1 cellular context compared by ENCODE assay signal in the genomic region with DNA sequence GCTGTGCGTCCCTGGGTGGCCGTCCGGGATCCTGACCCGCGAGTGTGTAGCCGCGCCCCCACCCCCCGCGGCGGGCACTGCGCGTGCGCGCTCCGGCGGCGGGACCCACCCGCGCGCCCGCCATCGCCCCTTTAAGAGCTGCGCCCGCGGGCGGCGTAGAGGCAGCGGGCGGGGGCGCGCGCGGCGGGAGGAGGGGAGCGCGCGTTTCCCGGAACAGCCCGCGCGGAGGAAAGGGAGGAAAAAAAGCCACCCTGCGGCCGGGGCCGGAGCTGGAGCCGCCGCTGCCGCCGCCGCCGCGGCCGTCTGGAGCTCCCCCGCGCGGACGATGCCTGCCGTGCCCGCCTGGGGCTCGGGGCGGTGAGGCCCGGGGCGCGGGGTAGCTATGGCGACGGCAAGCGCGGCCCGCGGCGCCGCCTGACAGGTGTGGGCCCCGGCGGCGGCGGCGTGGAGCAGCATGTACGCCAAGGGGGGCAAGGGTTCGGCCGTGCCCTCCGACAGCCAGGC.
A peak's percentile ranks its signal among the peaks of the same experiment; 100 is the strongest.
TF ChIP-seq lines count a peak whose summit lies in the region.

A gene (plus strand): TSS at position 204 of the 504 bp plus-strand sequence. CDS start 251 bp downstream, at position 455.

TF ChIP-seq in K562, 482 proteins besides CTCF, POLR2A, EP300 and RAD21 (continued from another document and continues in another):
- TF ChIP-seq, protein P1, sequence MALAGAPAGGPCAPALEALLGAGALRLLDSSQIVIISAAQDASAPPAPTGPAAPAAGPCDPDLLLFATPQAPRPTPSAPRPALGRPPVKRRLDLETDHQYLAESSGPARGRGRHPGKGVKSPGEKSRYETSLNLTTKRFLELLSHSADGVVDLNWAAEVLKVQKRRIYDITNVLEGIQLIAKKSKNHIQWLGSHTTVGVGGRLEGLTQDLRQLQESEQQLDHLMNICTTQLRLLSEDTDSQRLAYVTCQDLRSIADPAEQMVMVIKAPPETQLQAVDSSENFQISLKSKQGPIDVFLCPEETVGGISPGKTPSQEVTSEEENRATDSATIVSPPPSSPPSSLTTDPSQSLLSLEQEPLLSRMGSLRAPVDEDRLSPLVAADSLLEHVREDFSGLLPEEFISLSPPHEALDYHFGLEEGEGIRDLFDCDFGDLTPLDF (CRISPR knock-in tag; IDR thresholded peaks at IDR 0.05) = no peak; the same call in 1 of the 2 replicates
- peak; percentile 55; the same call in 1 of the 2 replicates for TF ChIP-seq RNF2 (IDR thresholded peaks at IDR 0.05)
- TF ChIP-seq MAZ (CRISPR knock-in tag; conservative IDR thresholded peaks at IDR 0.05 in 1 of 2, IDR thresholded peaks at IDR 0.05 in 1 of 2) = peak; percentile 86 to 95
- no peak for TF ChIP-seq BCOR (IDR thresholded peaks at IDR 0.05)
- TF ChIP-seq ZC3H4 (CRISPR knock-in tag; IDR thresholded peaks at IDR 0.05; ENCODE audit: borderline replicate concordance) = no peak
- TF ChIP-seq ZSCAN29 (IDR thresholded peaks at IDR 0.05) = no peak
- TF ChIP-seq HDAC6 (IDR thresholded peaks at IDR 0.05; ENCODE audit: low read depth, low read length) = no peak
- no peak for TF ChIP-seq NCOR1 (IDR thresholded peaks at IDR 0.05)
- TF ChIP-seq, protein P2, sequence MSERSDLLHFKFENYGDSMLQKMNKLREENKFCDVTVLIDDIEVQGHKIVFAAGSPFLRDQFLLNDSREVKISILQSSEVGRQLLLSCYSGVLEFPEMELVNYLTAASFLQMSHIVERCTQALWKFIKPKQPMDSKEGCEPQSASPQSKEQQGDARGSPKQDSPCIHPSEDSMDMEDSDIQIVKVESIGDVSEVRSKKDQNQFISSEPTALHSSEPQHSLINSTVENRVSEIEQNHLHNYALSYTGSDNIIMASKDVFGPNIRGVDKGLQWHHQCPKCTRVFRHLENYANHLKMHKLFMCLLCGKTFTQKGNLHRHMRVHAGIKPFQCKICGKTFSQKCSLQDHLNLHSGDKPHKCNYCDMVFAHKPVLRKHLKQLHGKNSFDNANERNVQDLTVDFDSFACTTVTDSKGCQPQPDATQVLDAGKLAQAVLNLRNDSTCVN (CRISPR knock-in tag; IDR thresholded peaks at IDR 0.05) = no peak
- no peak for TF ChIP-seq SRSF7 (optimal IDR thresholded peaks at IDR 0.05; ENCODE audit: low read depth, low read length)
- TF ChIP-seq, protein P3, sequence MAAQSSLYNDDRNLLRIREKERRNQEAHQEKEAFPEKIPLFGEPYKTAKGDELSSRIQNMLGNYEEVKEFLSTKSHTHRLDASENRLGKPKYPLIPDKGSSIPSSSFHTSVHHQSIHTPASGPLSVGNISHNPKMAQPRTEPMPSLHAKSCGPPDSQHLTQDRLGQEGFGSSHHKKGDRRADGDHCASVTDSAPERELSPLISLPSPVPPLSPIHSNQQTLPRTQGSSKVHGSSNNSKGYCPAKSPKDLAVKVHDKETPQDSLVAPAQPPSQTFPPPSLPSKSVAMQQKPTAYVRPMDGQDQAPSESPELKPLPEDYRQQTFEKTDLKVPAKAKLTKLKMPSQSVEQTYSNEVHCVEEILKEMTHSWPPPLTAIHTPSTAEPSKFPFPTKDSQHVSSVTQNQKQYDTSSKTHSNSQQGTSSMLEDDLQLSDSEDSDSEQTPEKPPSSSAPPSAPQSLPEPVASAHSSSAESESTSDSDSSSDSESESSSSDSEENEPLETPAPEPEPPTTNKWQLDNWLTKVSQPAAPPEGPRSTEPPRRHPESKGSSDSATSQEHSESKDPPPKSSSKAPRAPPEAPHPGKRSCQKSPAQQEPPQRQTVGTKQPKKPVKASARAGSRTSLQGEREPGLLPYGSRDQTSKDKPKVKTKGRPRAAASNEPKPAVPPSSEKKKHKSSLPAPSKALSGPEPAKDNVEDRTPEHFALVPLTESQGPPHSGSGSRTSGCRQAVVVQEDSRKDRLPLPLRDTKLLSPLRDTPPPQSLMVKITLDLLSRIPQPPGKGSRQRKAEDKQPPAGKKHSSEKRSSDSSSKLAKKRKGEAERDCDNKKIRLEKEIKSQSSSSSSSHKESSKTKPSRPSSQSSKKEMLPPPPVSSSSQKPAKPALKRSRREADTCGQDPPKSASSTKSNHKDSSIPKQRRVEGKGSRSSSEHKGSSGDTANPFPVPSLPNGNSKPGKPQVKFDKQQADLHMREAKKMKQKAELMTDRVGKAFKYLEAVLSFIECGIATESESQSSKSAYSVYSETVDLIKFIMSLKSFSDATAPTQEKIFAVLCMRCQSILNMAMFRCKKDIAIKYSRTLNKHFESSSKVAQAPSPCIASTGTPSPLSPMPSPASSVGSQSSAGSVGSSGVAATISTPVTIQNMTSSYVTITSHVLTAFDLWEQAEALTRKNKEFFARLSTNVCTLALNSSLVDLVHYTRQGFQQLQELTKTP (IDR thresholded peaks at IDR 0.05; ENCODE audit: low read depth in 1 of 2, partially characterized antibody in 2 of 2) = no peak
- TF ChIP-seq ZNF23 (CRISPR knock-in tag; IDR thresholded peaks at IDR 0.05) = no peak
- TF ChIP-seq IFI16 (CRISPR knock-in tag; IDR thresholded peaks at IDR 0.05) = no peak
- TF ChIP-seq NFE2L1 (tag; IDR thresholded peaks at IDR 0.05; ENCODE audit: borderline replicate concordance, low read depth) = no peak
- TF ChIP-seq ZBTB17 (CRISPR knock-in tag; IDR thresholded peaks at IDR 0.05) = no peak; the same call in 1 of the 2 replicates
- no peak for TF ChIP-seq ATF1 (CRISPR knock-in tag; IDR thresholded peaks at IDR 0.05)
- TF ChIP-seq ATF1 (tag; IDR thresholded peaks at IDR 0.05) = peak; percentile 35
- no peak for TF ChIP-seq TAF7 (tag; IDR thresholded peaks at IDR 0.05)
- no peak for TF ChIP-seq HEY1 (CRISPR knock-in tag; IDR thresholded peaks at IDR 0.05; ENCODE audit: borderline replicate concordance)
- TF ChIP-seq, protein P4, sequence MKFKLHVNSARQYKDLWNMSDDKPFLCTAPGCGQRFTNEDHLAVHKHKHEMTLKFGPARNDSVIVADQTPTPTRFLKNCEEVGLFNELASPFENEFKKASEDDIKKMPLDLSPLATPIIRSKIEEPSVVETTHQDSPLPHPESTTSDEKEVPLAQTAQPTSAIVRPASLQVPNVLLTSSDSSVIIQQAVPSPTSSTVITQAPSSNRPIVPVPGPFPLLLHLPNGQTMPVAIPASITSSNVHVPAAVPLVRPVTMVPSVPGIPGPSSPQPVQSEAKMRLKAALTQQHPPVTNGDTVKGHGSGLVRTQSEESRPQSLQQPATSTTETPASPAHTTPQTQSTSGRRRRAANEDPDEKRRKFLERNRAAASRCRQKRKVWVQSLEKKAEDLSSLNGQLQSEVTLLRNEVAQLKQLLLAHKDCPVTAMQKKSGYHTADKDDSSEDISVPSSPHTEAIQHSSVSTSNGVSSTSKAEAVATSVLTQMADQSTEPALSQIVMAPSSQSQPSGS (CRISPR knock-in tag; IDR thresholded peaks at IDR 0.05) = no peak
- TF ChIP-seq, protein P5, sequence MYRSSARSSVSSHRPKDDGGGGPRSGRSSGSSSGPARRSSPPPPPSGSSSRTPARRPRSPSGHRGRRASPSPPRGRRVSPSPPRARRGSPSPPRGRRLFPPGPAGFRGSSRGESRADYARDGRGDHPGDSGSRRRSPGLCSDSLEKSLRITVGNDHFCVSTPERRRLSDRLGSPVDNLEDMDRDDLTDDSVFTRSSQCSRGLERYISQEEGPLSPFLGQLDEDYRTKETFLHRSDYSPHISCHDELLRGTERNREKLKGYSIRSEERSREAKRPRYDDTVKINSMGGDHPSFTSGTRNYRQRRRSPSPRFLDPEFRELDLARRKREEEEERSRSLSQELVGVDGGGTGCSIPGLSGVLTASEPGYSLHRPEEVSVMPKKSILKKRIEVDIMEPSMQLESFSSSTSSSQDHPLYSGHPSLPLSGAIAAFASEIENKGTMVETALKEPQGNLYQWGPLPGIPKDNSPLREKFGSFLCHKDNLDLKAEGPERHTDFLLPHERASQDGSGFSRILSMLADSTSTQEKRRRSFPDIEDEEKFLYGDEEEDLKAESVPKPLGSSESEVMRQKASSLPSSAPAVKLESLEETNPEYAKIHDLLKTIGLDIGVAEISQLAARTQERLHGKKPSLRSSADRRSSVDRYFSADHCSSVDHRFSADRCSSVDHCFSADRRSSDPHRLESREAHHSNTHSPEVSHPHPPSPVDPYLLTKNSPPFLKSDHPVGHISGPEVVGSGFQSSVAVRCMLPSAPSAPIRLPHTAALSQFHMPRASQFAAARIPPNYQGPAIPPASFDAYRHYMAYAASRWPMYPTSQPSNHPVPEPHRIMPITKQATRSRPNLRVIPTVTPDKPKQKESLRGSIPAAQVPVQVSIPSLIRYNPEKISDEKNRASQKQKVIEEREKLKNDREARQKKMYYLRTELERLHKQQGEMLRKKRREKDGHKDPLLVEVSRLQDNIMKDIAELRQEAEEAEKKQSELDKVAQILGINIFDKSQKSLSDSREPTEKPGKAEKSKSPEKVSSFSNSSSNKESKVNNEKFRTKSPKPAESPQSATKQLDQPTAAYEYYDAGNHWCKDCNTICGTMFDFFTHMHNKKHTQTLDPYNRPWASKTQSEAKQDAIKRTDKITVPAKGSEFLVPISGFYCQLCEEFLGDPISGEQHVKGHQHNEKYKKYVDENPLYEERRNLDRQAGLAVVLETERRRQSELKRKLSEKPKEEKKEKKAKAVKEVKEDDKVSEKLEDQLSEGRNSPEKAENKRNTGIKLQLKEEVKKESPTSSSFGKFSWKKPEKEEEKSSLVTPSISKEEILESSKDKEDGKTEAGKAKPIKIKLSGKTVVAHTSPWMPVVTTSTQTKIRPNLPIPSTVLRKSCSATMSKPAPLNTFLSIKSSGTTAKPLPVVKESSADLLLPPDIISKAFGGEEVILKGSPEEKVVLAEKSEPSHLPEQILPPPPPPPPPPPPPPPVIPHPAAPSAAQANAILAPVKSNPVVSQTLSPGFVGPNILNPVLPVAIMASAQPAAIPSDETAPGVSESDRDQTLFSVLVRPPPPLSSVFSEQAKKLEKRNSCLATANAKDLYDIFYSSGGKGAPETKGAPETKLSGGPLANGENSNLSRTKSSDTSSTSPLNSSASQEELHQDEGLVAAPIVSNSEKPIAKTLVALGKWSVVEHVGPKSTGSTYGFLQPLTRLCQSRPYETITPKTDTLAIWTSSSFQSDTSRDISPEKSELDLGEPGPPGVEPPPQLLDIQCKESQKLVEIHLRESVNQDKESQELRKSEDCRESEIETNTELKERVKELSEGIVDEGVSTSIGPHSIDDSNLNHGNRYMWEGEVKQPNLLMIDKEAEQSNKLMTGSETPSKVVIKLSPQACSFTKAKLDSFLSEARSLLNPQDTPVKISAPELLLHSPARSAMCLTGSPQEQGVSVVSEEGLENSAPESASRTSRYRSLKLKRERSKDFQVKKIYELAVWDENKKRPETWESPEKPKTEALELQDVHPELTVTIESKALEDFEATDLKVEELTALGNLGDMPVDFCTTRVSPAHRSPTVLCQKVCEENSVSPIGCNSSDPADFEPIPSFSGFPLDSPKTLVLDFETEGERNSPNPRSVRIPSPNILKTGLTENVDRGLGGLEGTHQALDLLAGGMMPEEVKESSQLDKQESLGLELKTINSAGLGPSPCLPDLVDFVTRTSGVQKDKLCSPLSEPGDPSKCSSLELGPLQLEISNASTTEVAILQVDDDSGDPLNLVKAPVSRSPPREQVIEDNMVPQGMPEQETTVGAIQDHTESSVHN (IDR thresholded peaks at IDR 0.05; ENCODE audit: borderline replicate concordance in 1 of 2, low read depth in 1 of 2) = no peak
- no peak for TF ChIP-seq ZFP1 (CRISPR knock-in tag; IDR thresholded peaks at IDR 0.05)
- no peak for TF ChIP-seq SIRT6 (IDR thresholded peaks at IDR 0.05; ENCODE audit: low read depth, low read length)
- TF ChIP-seq, protein P6, sequence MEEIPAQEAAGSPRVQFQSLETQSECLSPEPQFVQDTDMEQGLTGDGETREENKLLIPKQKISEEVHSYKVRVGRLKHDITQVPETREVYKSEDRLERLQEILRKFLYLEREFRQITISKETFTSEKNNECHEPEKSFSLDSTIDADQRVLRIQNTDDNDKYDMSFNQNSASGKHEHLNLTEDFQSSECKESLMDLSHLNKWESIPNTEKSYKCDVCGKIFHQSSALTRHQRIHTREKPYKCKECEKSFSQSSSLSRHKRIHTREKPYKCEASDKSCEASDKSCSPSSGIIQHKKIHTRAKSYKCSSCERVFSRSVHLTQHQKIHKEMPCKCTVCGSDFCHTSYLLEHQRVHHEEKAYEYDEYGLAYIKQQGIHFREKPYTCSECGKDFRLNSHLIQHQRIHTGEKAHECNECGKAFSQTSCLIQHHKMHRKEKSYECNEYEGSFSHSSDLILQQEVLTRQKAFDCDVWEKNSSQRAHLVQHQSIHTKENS (CRISPR knock-in tag; IDR thresholded peaks at IDR 0.05) = no peak
- no peak for TF ChIP-seq ZNF133 (CRISPR knock-in tag; IDR thresholded peaks at IDR 0.05)
- no peak for TF ChIP-seq NFIC (IDR thresholded peaks at IDR 0.05)
- TF ChIP-seq ZNF436 (CRISPR knock-in tag; IDR thresholded peaks at IDR 0.05) = no peak
- no peak for TF ChIP-seq ZNF75A (CRISPR knock-in tag; IDR thresholded peaks at IDR 0.05)
- TF ChIP-seq TAF1 (IDR thresholded peaks at IDR 0.05; ENCODE audit: control insufficient read depth, extremely low read depth, insufficient read depth, low read length, severe bottlenecking) = peak; percentile 63
- TF ChIP-seq, protein P7, sequence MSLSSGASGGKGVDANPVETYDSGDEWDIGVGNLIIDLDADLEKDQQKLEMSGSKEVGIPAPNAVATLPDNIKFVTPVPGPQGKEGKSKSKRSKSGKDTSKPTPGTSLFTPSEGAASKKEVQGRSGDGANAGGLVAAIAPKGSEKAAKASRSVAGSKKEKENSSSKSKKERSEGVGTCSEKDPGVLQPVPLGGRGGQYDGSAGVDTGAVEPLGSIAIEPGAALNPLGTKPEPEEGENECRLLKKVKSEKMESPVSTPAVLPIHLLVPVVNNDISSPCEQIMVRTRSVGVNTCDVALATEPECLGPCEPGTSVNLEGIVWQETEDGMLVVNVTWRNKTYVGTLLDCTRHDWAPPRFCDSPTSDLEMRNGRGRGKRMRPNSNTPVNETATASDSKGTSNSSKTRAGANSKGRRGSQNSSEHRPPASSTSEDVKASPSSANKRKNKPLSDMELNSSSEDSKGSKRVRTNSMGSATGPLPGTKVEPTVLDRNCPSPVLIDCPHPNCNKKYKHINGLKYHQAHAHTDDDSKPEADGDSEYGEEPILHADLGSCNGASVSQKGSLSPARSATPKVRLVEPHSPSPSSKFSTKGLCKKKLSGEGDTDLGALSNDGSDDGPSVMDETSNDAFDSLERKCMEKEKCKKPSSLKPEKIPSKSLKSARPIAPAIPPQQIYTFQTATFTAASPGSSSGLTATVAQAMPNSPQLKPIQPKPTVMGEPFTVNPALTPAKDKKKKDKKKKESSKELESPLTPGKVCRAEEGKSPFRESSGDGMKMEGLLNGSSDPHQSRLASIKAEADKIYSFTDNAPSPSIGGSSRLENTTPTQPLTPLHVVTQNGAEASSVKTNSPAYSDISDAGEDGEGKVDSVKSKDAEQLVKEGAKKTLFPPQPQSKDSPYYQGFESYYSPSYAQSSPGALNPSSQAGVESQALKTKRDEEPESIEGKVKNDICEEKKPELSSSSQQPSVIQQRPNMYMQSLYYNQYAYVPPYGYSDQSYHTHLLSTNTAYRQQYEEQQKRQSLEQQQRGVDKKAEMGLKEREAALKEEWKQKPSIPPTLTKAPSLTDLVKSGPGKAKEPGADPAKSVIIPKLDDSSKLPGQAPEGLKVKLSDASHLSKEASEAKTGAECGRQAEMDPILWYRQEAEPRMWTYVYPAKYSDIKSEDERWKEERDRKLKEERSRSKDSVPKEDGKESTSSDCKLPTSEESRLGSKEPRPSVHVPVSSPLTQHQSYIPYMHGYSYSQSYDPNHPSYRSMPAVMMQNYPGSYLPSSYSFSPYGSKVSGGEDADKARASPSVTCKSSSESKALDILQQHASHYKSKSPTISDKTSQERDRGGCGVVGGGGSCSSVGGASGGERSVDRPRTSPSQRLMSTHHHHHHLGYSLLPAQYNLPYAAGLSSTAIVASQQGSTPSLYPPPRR (CRISPR knock-in tag; IDR thresholded peaks at IDR 0.05; ENCODE audit: borderline replicate concordance) = no peak
- peak in 1 of 2 experiments; percentile 49; a peak in 1 of 4 replicates for TF ChIP-seq TBL1XR1 (IDR thresholded peaks at IDR 0.05; ENCODE audit: low read length in 2 of 2)
